Comparison of ENCODE assay signal across 24 cellular contexts in genomic region chr13:33158830-33159229, GRCh38.
DNase-seq lines count a peak whose midpoint lies in the region; ATAC-seq, FAIRE-seq and TF ChIP-seq lines count a peak whose summit lies in the region.
"Had no signal": no experiment of that assay in that cellular context is flagged by ENCODE, and none has a peak within 500 bp of the region (broad histone marks: within the 10 kb centered on the region; RNA-seq: fewer than 3 reads in every experiment).

No MANE protein-coding gene starts in this region.

- no peak overlapping the region for H2AFZ ChIP-seq in astrocyte (ENCODE audit: low read depth, low read length)

- H3K4me1 Mint-ChIP-seq in astrocyte (ENCODE audit: low read depth, unreplicated experiment) (peaks cover 1% of the 10 kb centered on the region), neural crest cell (peaks cover 11% of the 10 kb centered on the region)
- no peaks in the 10 kb centered on the region for H3K4me1 Mint-ChIP-seq in activated T-helper 17 cell treated with anti-CD3 and anti-CD28 coated beads, Interleukin-2, amount 50 U/mL, for 72 hours
- H3K4me1 Mint-ChIP-seq: IgD-negative memory B cell had no signal

- H3K4me3 Mint-ChIP-seq in astrocyte (ENCODE audit: unreplicated experiment) (no peak overlapping the region), neural crest cell (no peak overlapping the region)
- H3K4me3 Mint-ChIP-seq in activated T-helper 17 cell treated with anti-CD3 and anti-CD28 coated beads, Interleukin-2, amount 50 U/mL, for 72 hours = no peak overlapping the region
- H3K4me3 Mint-ChIP-seq: CD4-positive, alpha-beta T cell; HFFc6; IgD-negative memory B cell had no signal

- peak overlapping the region; percentile 40 for H3K9ac ChIP-seq in astrocyte (ENCODE audit: low read length)
- H3K9ac ChIP-seq: BLaER1 had no signal

- H3K79me2 ChIP-seq in astrocyte (ENCODE audit: insufficient read depth, low read length) = peaks cover 36% of the 10 kb centered on the region

- TF ChIP-seq CTCF in astrocyte (IDR thresholded peaks at IDR 0.05; ENCODE audit: insufficient read depth, low read depth, low read length) (no peak), dorsolateral prefrontal cortex (IDR thresholded peaks at IDR 0.05 in 54 of 56, conservative IDR thresholded peaks at IDR 0.05 in 2 of 56; ENCODE audit: low read depth in 1 of 56, partially characterized antibody in 56 of 56) (no peak), neural crest cell (conservative IDR thresholded peaks at IDR 0.05) (no peak), tibial artery (IDR thresholded peaks at IDR 0.05) (no peak)

- H3K27ac ChIP-seq in astrocyte (ENCODE audit: low read depth, low read length) (peak overlapping the region; percentile 45), dorsolateral prefrontal cortex (peak overlapping the region in 48 of 59 donors; percentile 0 to 79 (median 50)), tibial artery (peak overlapping the region; percentile 27 to 42)
- H3K27ac ChIP-seq: BLaER1 had no signal

- no peak overlapping the region for H3K4me2 ChIP-seq in astrocyte (ENCODE audit: low read length)
- H3K4me2 ChIP-seq: BLaER1 had no signal

- peaks cover 6% of the 10 kb centered on the region for H3K4me1 ChIP-seq in astrocyte (ENCODE audit: insufficient read depth, low read length)
- peaks cover 0 to 35% (median 14%) of the 10 kb centered on the region in 4 donors for H3K4me1 ChIP-seq in tibial artery
- H3K4me1 ChIP-seq: BLaER1 had no signal

- no peak for ATAC-seq in esophagus mucosa
- ATAC-seq in activated T-helper 17 cell treated with anti-CD3 and anti-CD28 coated beads, Interleukin-2, amount 50 U/mL, for 72 hours (replicated peaks) = no peak
- ATAC-seq: GM12878 had no signal

- peaks cover 12% of the 10 kb centered on the region for H3K36me3 ChIP-seq in astrocyte (ENCODE audit: insufficient read depth, low read length)
- H3K36me3 ChIP-seq in tibial artery = peaks cover 14 to 28% (median 26%) of the 10 kb centered on the region in 3 donors
- H3K36me3 ChIP-seq: BLaER1 had no signal

- FAIRE-seq in astrocyte (lab: Jason Lieb, UNC) = no peak
- FAIRE-seq: HTR-8/SVneo had no signal

- H3K9me3 Mint-ChIP-seq in astrocyte (ENCODE audit: unreplicated experiment) = peaks cover 14% of the 10 kb centered on the region
- H3K9me3 Mint-ChIP-seq in neural crest cell = peaks cover 9% of the 10 kb centered on the region
- peaks cover 3% of the 10 kb centered on the region for H3K9me3 Mint-ChIP-seq in activated T-helper 17 cell treated with anti-CD3 and anti-CD28 coated beads, Interleukin-2, amount 50 U/mL, for 72 hours

- DNase-seq in astrocyte (ENCODE audit: low read depth) (no peak), dorsolateral prefrontal cortex (peak in 3 of 10 donors; percentile 49 to 54 (median 54)), neural crest cell (ENCODE audit: low read depth, low spot score) (no peak), tibial artery (no peak), activated gamma-delta T cell treated with Interleukin-2 at 50 U/mL for 16 hours (no peak), NCI-H2107 treated with DMSO at 0.1 percent for 48 hours (lab: John Stamatoyannopoulos, UW; ENCODE audit: unreplicated experiment) (no peak)
- DNase-seq: ACHN; CD4-positive, alpha-beta T cell; COR-L47; DMS 273 treated with DMSO at 0.1 percent for 48 hours; DND-41; H7; HFFc6; NCI-H1694; NCI-H2081; NCI-H2171 treated with DMSO at 0.1 percent for 48 hours; NCI-H524 treated with DMSO at 0.1 percent for 48 hours; Right ventricle myocardium superior had no signal

- intact Hi-C loops in dorsolateral prefrontal cortex (cut with DNase I) = no loop called here
- intact Hi-C loops in tibial artery (cut with DNase I; ENCODE audit: low total_unique reads) = no loop called here

- no peak overlapping the region for H3K27ac Mint-ChIP-seq in astrocyte (ENCODE audit: unreplicated experiment)
- H3K27ac Mint-ChIP-seq in neural crest cell (ENCODE audit: unreplicated experiment) = peak overlapping the region; percentile 36
- no peak overlapping the region for H3K27ac Mint-ChIP-seq in activated T-helper 17 cell treated with anti-CD3 and anti-CD28 coated beads, Interleukin-2, amount 50 U/mL, for 72 hours
- H3K27ac Mint-ChIP-seq: CD4-positive, alpha-beta T cell; HFFc6 had no signal

- H3K27me3 Mint-ChIP-seq in astrocyte (ENCODE audit: low read depth, unreplicated experiment) (no peaks in the 10 kb centered on the region), neural crest cell (ENCODE audit: low read depth) (no peaks in the 10 kb centered on the region)
- peaks cover 8% of the 10 kb centered on the region for H3K27me3 Mint-ChIP-seq in activated T-helper 17 cell treated with anti-CD3 and anti-CD28 coated beads, Interleukin-2, amount 50 U/mL, for 72 hours
- H3K27me3 Mint-ChIP-seq: CD4-positive, alpha-beta T cell had no signal

- H4K20me1 ChIP-seq in astrocyte (ENCODE audit: insufficient read depth, low read length) = no peaks in the 10 kb centered on the region
- H4K20me1 ChIP-seq: BLaER1 had no signal

- H3K9me3 ChIP-seq in astrocyte (ENCODE audit: insufficient read depth, low read depth, low read length) (no peaks in the 10 kb centered on the region), tibial artery (peaks cover 0 to 8% (median 5%) of the 10 kb centered on the region in 3 donors)

- H3K4me3 ChIP-seq in astrocyte (ENCODE audit: insufficient read depth, low read depth, low read length) = no peak overlapping the region
- no peak overlapping the region for H3K4me3 ChIP-seq in dorsolateral prefrontal cortex
- H3K4me3 ChIP-seq in tibial artery = no peak overlapping the region
- H3K4me3 ChIP-seq: BLaER1, GM12878 had no signal

- H3K27me3 ChIP-seq in astrocyte (ENCODE audit: insufficient read depth, low read length) (no peaks in the 10 kb centered on the region), dorsolateral prefrontal cortex (no peaks in the 10 kb centered on the region), tibial artery (no peaks in the 10 kb centered on the region)
- H3K27me3 ChIP-seq: BLaER1 had no signal

- H3K36me3 Mint-ChIP-seq in astrocyte (ENCODE audit: low read depth, unreplicated experiment) (peaks cover 30% of the 10 kb centered on the region), neural crest cell (ENCODE audit: low read depth) (peaks cover 33% of the 10 kb centered on the region)
- H3K36me3 Mint-ChIP-seq in activated T-helper 17 cell treated with anti-CD3 and anti-CD28 coated beads, Interleukin-2, amount 50 U/mL, for 72 hours (ENCODE audit: low read depth) = no peaks in the 10 kb centered on the region
